8 cellular contexts compared by ENCODE assay signal in the genomic region with DNA sequence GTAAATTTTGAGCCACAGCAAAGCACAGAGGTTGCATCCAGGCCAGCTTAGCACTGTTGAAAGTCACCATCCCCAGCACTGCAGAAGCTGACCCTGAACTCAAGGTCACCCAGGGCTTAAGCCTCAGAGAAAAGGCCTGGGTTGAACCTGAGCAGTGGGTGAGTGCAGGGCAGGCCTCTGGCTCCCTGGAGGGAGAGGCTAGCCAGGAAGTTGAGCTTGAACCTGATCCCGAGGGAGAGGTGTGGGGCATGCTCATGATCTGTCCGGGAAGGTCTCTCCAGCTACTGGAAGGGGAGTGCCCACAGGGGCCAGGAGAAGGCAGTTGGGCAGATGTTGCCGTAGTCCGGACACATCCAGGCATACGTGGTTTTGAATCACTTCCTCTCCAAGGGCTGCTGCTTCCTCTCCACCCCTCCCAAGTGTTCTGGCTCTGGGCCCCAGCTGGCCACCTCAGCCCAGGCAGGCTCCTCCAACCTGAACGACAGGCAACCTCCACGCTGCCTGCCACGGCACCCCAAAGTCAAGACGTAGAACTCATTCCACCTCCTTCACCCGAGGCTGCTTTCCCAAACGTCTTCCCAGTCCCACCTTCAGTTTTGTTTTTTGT. TPM values are rescaled to one million over a fixed set of nuclear protein-coding genes. Genes with fewer than 3 reads are reported as not detected.
DNase-seq lines count a peak whose midpoint lies in the region; ATAC-seq and TF ChIP-seq lines count a peak whose summit lies in the region.

No MANE protein-coding gene starts in this region.

- intact Hi-C loops in gastrocnemius medialis (cut with DNase I; ENCODE audit: low total_unique reads), result no loop called here

- H3K27ac Mint-ChIP-seq in GM23338, result peak overlapping the region; percentile 28

- no peak overlapping the region for H3K9ac ChIP-seq in MM.1S (ENCODE audit: low read length)

- H3K79me2 ChIP-seq in GM23338 (replicated peaks; ENCODE audit: insufficient read depth) (peaks cover 14% of the 10 kb centered on the region), MM.1S (ENCODE audit: low read length) (peaks cover 33% of the 10 kb centered on the region)

- H3K36me3 ChIP-seq in GM23338 (ENCODE audit: insufficient read depth) (peaks cover 16% of the 10 kb centered on the region; the same call in 1 of the 2 replicates), gastrocnemius medialis (peaks cover 0 to 49% of the 10 kb centered on the region in 2 donors), MM.1S (replicated peaks; ENCODE audit: insufficient read depth, low read length) (no peaks in the 10 kb centered on the region; the same call in none of the 2 replicates)

- H3F3A ChIP-seq in GM23338 (replicated peaks; ENCODE audit: low read depth) (peaks cover 48% of the 10 kb centered on the region), MM.1S (ENCODE audit: insufficient read depth, low read length) (peaks cover 5% of the 10 kb centered on the region)

- no peaks in the 10 kb centered on the region for H3K27me3 ChIP-seq in GM23338 (ENCODE audit: insufficient read depth)
- H3K27me3 ChIP-seq in gastrocnemius medialis, result no peaks in the 10 kb centered on the region
- no peaks in the 10 kb centered on the region for H3K27me3 ChIP-seq in MM.1S (replicated peaks; ENCODE audit: insufficient read depth, low read length)

- no peak for TF ChIP-seq CTCF in GM23338 (conservative IDR thresholded peaks at IDR 0.05; ENCODE audit: low read depth in 2 of 2)
- no peak for TF ChIP-seq CTCF in gastrocnemius medialis (IDR thresholded peaks at IDR 0.05 in 4 of 5, conservative IDR thresholded peaks at IDR 0.05 in 1 of 5)
- TF ChIP-seq CTCF in MM.1S (IDR thresholded peaks at IDR 0.05; ENCODE audit: low read length), result no peak

- peaks cover 41% of the 10 kb centered on the region for H3K4me1 Mint-ChIP-seq in GM23338

- peaks cover 69% of the 10 kb centered on the region for H3K36me3 Mint-ChIP-seq in GM23338 (ENCODE audit: low read depth)

- H3K9me3 Mint-ChIP-seq in GM23338, result no peaks in the 10 kb centered on the region; the same call in 2 of the 3 replicates

- H3K9me3 ChIP-seq in gastrocnemius medialis (no peaks in the 10 kb centered on the region), MM.1S (replicated peaks; ENCODE audit: insufficient read depth, low read length) (no peaks in the 10 kb centered on the region)

- ATAC-seq in GM23338 (peak; percentile 16), gastrocnemius medialis (peak; percentile 61 to 69), HG02588 (IDR thresholded peaks at IDR 0.05; ENCODE audit: unreplicated experiment) (no peak)

- H2AFZ ChIP-seq in GM23338, result no peak overlapping the region
- no peak overlapping the region for H2AFZ ChIP-seq in MM.1S (ENCODE audit: low read length)

- in situ Hi-C loops in gastrocnemius medialis (cut with MboI; ENCODE audit: low sequenced_read_pairs in 4 of 4), result loop anchor here in 1 of 4 donors (10.0 kb wide), 1 partner anchor 46 kb away; no protein-coding TSS in a partner anchor

- H3K4me2 ChIP-seq in GM23338 (no peak overlapping the region), MM.1S (ENCODE audit: low read depth, low read length) (no peak overlapping the region)

- peak in 1 of 2 donors; percentile 8 for TF ChIP-seq POLR2A in gastrocnemius medialis (IDR thresholded peaks at IDR 0.05)

- H3K4me1 ChIP-seq in GM23338 (ENCODE audit: insufficient read depth), result peaks cover 26% of the 10 kb centered on the region
- peaks cover 5 to 7% of the 10 kb centered on the region in 2 donors for H3K4me1 ChIP-seq in gastrocnemius medialis
- H3K4me1 ChIP-seq in MM.1S (ENCODE audit: low read length), result no peaks in the 10 kb centered on the region

- H4K20me1 ChIP-seq in GM23338 (replicated peaks; ENCODE audit: insufficient read depth) (peaks cover 3% of the 10 kb centered on the region; the same call in 1 of the 2 replicates), MM.1S (ENCODE audit: insufficient read depth, low read length) (peaks cover 8% of the 10 kb centered on the region; the same call in 1 of the 2 replicates)

- H3K9me2 ChIP-seq in GM23338 (ENCODE audit: insufficient read depth) (no peaks in the 10 kb centered on the region), MM.1S (replicated peaks; ENCODE audit: insufficient read depth, low read length) (no peaks in the 10 kb centered on the region)

- H3K4me3 ChIP-seq in GM23338 (no peak overlapping the region), gastrocnemius medialis (no peak overlapping the region), MM.1S (ENCODE audit: low read length) (no peak overlapping the region)

- H3K27ac ChIP-seq in GM23338 (ENCODE audit: low read depth), result peak overlapping the region; percentile 84; the same call in 1 of the 2 replicates
- H3K27ac ChIP-seq in gastrocnemius medialis, result peak overlapping the region; percentile 9 to 63 (median 50)
- no peak overlapping the region for H3K27ac ChIP-seq in MM.1S (ENCODE audit: low read length)

- no peak for DNase-seq in GM23338 (ENCODE audit: low spot score)
- DNase-seq in SKM-1 (lab: John Stamatoyannopoulos, UW; ENCODE audit: unreplicated experiment), result peak; percentile 45
- peak; percentile 69 for DNase-seq in fibroblast of gingiva (ENCODE audit: low read depth)
- peak in 1 of 2 donors; percentile 44 for DNase-seq in gastrocnemius medialis
- DNase-seq in NCI-H1092 (lab: John Stamatoyannopoulos, UW), result no peak
- no peak for DNase-seq in MM.1S
- no peak for DNase-seq in COLO668 (lab: John Stamatoyannopoulos, UW; ENCODE audit: unreplicated experiment)

- no peak overlapping the region; the same call in 2 of the 3 replicates for H3K4me3 Mint-ChIP-seq in GM23338

- peaks cover 37% of the 10 kb centered on the region for H3K27me3 Mint-ChIP-seq in GM23338 (ENCODE audit: insufficient read depth, low read depth, poor library complexity)

TF ChIP-seq in GM23338, 12 proteins besides CTCF, POLR2A, EP300 and RAD21 (continues in another document):
- TF ChIP-seq ZNF114 (CRISPR knock-in tag; IDR thresholded peaks at IDR 0.05) (no peak), POLR2AphosphoS5 (IDR thresholded peaks at IDR 0.05; ENCODE audit: low read depth) (peak; percentile 31; the same call in 1 of the 2 replicates), CREB1 (CRISPR knock-in tag; IDR thresholded peaks at IDR 0.05; ENCODE audit: low read depth) (no peak), REST (IDR thresholded peaks at IDR 0.05; ENCODE audit: unreplicated experiment) (no peak), EZH2 (IDR thresholded peaks at IDR 0.05; ENCODE audit: low read depth, unreplicated experiment) (no peak)
- TF ChIP-seq, protein P1, sequence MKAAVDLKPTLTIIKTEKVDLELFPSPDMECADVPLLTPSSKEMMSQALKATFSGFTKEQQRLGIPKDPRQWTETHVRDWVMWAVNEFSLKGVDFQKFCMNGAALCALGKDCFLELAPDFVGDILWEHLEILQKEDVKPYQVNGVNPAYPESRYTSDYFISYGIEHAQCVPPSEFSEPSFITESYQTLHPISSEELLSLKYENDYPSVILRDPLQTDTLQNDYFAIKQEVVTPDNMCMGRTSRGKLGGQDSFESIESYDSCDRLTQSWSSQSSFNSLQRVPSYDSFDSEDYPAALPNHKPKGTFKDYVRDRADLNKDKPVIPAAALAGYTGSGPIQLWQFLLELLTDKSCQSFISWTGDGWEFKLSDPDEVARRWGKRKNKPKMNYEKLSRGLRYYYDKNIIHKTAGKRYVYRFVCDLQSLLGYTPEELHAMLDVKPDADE (IDR thresholded peaks at IDR 0.05), result no peak

RNA-seq across cellular contexts. Expression of gene CARHSP1, which starts 18.4 kb away (rescaled TPM):
- total RNA-seq in GM23338 (2014; rRNA removed; shearing (Covaris generic)), result 286 and 301 TPM in 2 replicates
- 324 and 339 TPM in 2 replicates for polyA plus RNA-seq in GM23338 (2016; fragmentation: Nextera tagmentation; extraction: Ambion mirVana)
- total RNA-seq in gastrocnemius medialis, result 10 to 100 TPM; 12.4 to 22.3 (median 18.4) TPM

RNA-seq across cellular contexts. Expression of gene LITAFD, which starts 31.8 kb away (rescaled TPM):
- not detected in 2 replicates for total RNA-seq in GM23338 (2014; rRNA removed; shearing (Covaris generic))
- polyA plus RNA-seq in GM23338 (2016; fragmentation: Nextera tagmentation; extraction: Ambion mirVana), result not detected in 2 replicates
- not detected for total RNA-seq in gastrocnemius medialis

RNA-seq across cellular contexts. Expression of gene PMM2, which starts 52.7 kb away (rescaled TPM):
- total RNA-seq in GM23338 (2014; rRNA removed; shearing (Covaris generic)), result 38.2 and 45.1 TPM in 2 replicates
- 60.4 and 64.0 TPM in 2 replicates for polyA plus RNA-seq in GM23338 (2016; fragmentation: Nextera tagmentation; extraction: Ambion mirVana)
- 10 to 100 TPM; 10.4 to 20.9 (median 16.6) TPM for total RNA-seq in gastrocnemius medialis

RNA-seq across cellular contexts. Expression of gene TMEM186, which starts 52.9 kb away (rescaled TPM):
- 8.3 and 11.2 TPM in 2 replicates for total RNA-seq in GM23338 (2014; rRNA removed; shearing (Covaris generic))
- 11.7 and 14.8 TPM in 2 replicates for polyA plus RNA-seq in GM23338 (2016; fragmentation: Nextera tagmentation; extraction: Ambion mirVana)
- total RNA-seq in gastrocnemius medialis, result 10 to 100 TPM; 10.2 to 16.9 (median 11.9) TPM

Comparison
In these comparisons a context has a peak if more than half of its experiments do, and no peak if none do; other contexts are left out.
1. DNase-seq: peak in SKM-1 (single experiment) and fibroblast of gingiva (single experiment); none in GM23338 (single experiment), NCI-H1092 (single experiment), MM.1S (single experiment) and COLO668 (single experiment).
2. RNA of gene CARHSP1, which starts 18.4 kb away (total RNA-seq): 286 to 301 TPM in GM23338; 12.4 to 22.3 TPM in gastrocnemius medialis; every median in the first group is over 10 times any median in the second.